ENCODE assay signal across 8 cellular contexts in the genomic region with DNA sequence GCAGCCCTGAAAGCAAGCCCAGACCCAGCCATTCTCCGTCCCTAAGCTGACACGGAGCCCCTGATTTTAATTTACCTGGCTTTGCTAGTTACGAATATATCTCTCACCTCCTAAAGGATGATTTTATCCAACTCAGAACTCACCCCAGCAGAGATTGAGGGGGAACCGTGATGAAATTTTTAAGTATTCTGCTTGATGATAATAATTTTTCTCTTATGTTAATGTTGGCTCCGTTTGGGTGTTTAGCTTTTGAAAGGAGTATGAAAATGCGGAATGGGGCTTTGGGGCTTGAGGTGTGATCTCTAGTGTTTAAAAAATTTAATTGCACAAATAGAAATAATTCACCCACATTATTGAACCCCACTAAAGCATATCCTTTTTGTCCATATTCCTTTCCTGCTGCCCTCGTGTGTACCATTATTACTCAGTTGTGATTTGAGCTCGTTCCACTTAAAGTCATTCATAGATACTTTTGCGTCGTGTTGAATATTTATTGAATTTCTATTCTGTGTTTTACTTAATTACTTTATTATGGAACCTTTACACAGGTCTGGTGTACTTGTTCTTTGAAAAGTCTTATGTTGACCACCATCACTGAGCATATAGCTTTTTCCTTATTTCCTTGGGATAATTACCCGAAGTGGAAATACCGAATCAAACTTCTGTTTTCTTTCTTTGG. TPM values are rescaled to one million over a fixed set of nuclear protein-coding genes. Genes with fewer than 3 reads are reported as not detected.
A peak's percentile ranks its signal among the peaks of the same experiment; 100 is the strongest.
DNase-seq lines count a peak whose midpoint lies in the region; ATAC-seq and TF ChIP-seq lines count a peak whose summit lies in the region.

No MANE protein-coding gene starts in this region.

- no peak for TF ChIP-seq POLR2A in upper lobe of left lung (IDR thresholded peaks at IDR 0.05)

- no peaks in the 10 kb centered on the region for H3K27me3 ChIP-seq in lower lobe of right lung (ENCODE audit: low read depth)
- H3K27me3 ChIP-seq in upper lobe of left lung: no peaks in the 10 kb centered on the region

- H3K27ac ChIP-seq in lower lobe of right lung (peak overlapping the region; percentile 91), upper lobe of left lung (peak overlapping the region; percentile 90 to 96 (median 94))

- ATAC-seq in lower lobe of right lung (no peak), upper lobe of left lung (ENCODE audit: low FRiP score in 2 of 2) (no peak), HG02642 (IDR thresholded peaks at IDR 0.05; ENCODE audit: poor library complexity, unreplicated experiment) (no peak), sciatic nerve (no peak)

- no peak for TF ChIP-seq EP300 in upper lobe of left lung (IDR thresholded peaks at IDR 0.05)

- 12 to 22% methylated on average over 11 to 12 of the region's 12 CpGs for WGBS in upper lobe of left lung, 2 donors

- H3K4me1 Mint-ChIP-seq in activated naive CD4-positive, alpha-beta T cell treated with anti-CD3 and anti-CD28 coated beads, Interleukin-2, amount 50 U/mL, for 24 hours: peaks cover 56% of the 10 kb centered on the region

- no peak for TF ChIP-seq CTCF in astrocyte of the spinal cord (IDR thresholded peaks at IDR 0.05; ENCODE audit: low read depth, low read length)
- TF ChIP-seq CTCF in lower lobe of right lung (IDR thresholded peaks at IDR 0.05): no peak
- TF ChIP-seq CTCF in upper lobe of left lung (IDR thresholded peaks at IDR 0.05): no peak

- H3K4me3 ChIP-seq in astrocyte of the spinal cord (ENCODE audit: low read depth, low read length): peak overlapping the region; percentile 50
- H3K4me3 ChIP-seq in lower lobe of right lung: peak overlapping the region; percentile 85
- peak overlapping the region; percentile 53 to 95 (median 78) for H3K4me3 ChIP-seq in upper lobe of left lung

- intact Hi-C loops in lower lobe of right lung (cut with DNase I) (no loop called here), sciatic nerve (cut with DNase I) (no loop called here)

- in situ Hi-C loops in astrocyte of the spinal cord (cut with HindIII; ENCODE audit: low sequenced_read_pairs): no loop called here

- H3K9me3 ChIP-seq in lower lobe of right lung: no peaks in the 10 kb centered on the region
- H3K9me3 ChIP-seq in upper lobe of left lung: no peaks in the 10 kb centered on the region

- peak overlapping the region; percentile 78 for H3K27ac Mint-ChIP-seq in activated naive CD4-positive, alpha-beta T cell treated with anti-CD3 and anti-CD28 coated beads, Interleukin-2, amount 50 U/mL, for 24 hours

- no peak for DNase-seq in activated naive CD4-positive, alpha-beta T cell (lab: John Stamatoyannopoulos, UW)
- DNase-seq in astrocyte of the spinal cord (ENCODE audit: low read depth, low spot score) (no peak), lower lobe of right lung (no peak), upper lobe of left lung (no peak), DMS 273 treated with DMSO at 0.1 percent for 48 hours (lab: John Stamatoyannopoulos, UW) (no peak), sciatic nerve (ENCODE audit: low spot score) (no peak)

- no peaks in the 10 kb centered on the region for H3K9me3 Mint-ChIP-seq in activated naive CD4-positive, alpha-beta T cell treated with anti-CD3 and anti-CD28 coated beads, Interleukin-2, amount 50 U/mL, for 24 hours

- H3K4me1 ChIP-seq in lower lobe of right lung: peaks cover 45% of the 10 kb centered on the region
- H3K4me1 ChIP-seq in upper lobe of left lung: peaks cover 19 to 44% (median 22%) of the 10 kb centered on the region in 4 donors

- no peaks in the 10 kb centered on the region for H3K36me3 Mint-ChIP-seq in activated naive CD4-positive, alpha-beta T cell treated with anti-CD3 and anti-CD28 coated beads, Interleukin-2, amount 50 U/mL, for 24 hours

- no peaks in the 10 kb centered on the region for H3K27me3 Mint-ChIP-seq in activated naive CD4-positive, alpha-beta T cell treated with anti-CD3 and anti-CD28 coated beads, Interleukin-2, amount 50 U/mL, for 24 hours

- H3K36me3 ChIP-seq in lower lobe of right lung (no peaks in the 10 kb centered on the region), upper lobe of left lung (no peaks in the 10 kb centered on the region)

- H3K4me3 Mint-ChIP-seq in activated naive CD4-positive, alpha-beta T cell treated with anti-CD3 and anti-CD28 coated beads, Interleukin-2, amount 50 U/mL, for 24 hours: peak overlapping the region; percentile 89

RNA-seq across cellular contexts. Expression of gene PRPSAP2, which starts 0.8 kb away (rescaled TPM):
- total RNA-seq in lower lobe of right lung (23.6 TPM), upper lobe of left lung (10 to 100 TPM; 16.6 to 39.8 (median 29.2) TPM), sciatic nerve (45.3 TPM)
